8 cellular contexts compared by ENCODE assay signal in the genomic region with DNA sequence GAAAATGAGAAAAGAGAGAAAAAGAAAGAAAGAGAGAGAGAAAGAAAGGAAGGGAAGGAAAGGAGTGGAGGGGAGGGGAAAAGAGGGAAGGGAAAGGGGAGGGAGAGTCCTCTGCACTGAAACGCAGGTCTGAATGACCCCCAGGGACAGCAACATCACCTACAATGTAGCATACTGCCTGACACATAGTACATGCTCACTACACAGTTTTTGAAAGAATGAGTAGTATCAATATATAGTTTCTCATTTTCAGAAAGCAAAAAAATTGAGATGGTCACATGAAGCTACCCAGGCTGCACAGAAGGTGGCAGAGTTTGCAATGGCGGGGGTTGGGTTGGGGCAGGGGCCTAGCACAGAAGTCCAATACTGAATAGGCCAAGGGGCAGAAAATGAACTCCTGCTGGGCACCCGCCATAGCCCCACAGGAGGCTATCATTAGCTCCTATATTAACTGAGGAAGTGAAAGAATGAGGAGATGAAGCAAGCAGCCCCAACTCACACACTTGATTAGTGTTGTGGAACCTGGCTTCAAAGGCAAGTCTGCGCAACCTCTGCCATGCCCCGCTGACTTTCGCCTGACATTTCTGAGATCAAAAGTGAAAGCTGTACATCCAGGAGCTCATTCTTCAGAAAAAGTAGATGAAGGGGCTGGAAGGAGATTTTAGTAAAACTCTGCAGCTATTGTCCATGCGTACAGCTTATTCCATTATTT.
DNase-seq lines count a peak whose midpoint lies in the region; ATAC-seq and TF ChIP-seq lines count a peak whose summit lies in the region.

No MANE protein-coding gene starts in this region.

- H3K27me3 ChIP-seq in ascending aorta: no peaks in the 10 kb centered on the region
- no peaks in the 10 kb centered on the region for H3K27me3 ChIP-seq in psoas muscle (ENCODE audit: insufficient read depth in 3 of 3, low read length in 2 of 3)

- DNase-seq in retina (no peak), glutamatergic neuron (no peak), ascending aorta (ENCODE audit: low spot score in 2 of 2) (no peak), psoas muscle (no peak)

- ATAC-seq in GM18498 (IDR thresholded peaks at IDR 0.05; ENCODE audit: unreplicated experiment) (peak; percentile 86), GM21515 (IDR thresholded peaks at IDR 0.05; ENCODE audit: unreplicated experiment) (peak; percentile 68), HG03460 (IDR thresholded peaks at IDR 0.05; ENCODE audit: unreplicated experiment) (peak; percentile 87), esophagus mucosa (peak; percentile 49), psoas muscle (no peak)

- WGBS in psoas muscle, 3 donors: 89 to 92% (median 90%) methylated on average over 7 of the region's 7 CpGs

- intact Hi-C loops in ascending aorta (cut with DNase I) (no loop called here), psoas muscle (cut with DNase I) (no loop called here)

- TF ChIP-seq CTCF in glutamatergic neuron (IDR thresholded peaks at IDR 0.05; ENCODE audit: partially characterized antibody, unreplicated experiment) (no peak), ascending aorta (IDR thresholded peaks at IDR 0.05) (no peak), psoas muscle (IDR thresholded peaks at IDR 0.05) (no peak)

- H3K27ac ChIP-seq in ascending aorta (no peak overlapping the region), psoas muscle (no peak overlapping the region)

- no peaks in the 10 kb centered on the region for H3K36me3 Mint-ChIP-seq in glutamatergic neuron (ENCODE audit: unreplicated experiment)

- no peaks in the 10 kb centered on the region for H3K9me3 Mint-ChIP-seq in glutamatergic neuron (ENCODE audit: unreplicated experiment)

- no peaks in the 10 kb centered on the region for H3K4me1 ChIP-seq in ascending aorta
- H3K4me1 ChIP-seq in psoas muscle: peaks cover 4% of the 10 kb centered on the region

- no peak overlapping the region for H3K4me3 ChIP-seq in ascending aorta
- H3K4me3 ChIP-seq in psoas muscle: no peak overlapping the region

- no peak overlapping the region for H3K4me3 Mint-ChIP-seq in glutamatergic neuron (ENCODE audit: unreplicated experiment)

- H3K27me3 Mint-ChIP-seq in glutamatergic neuron (ENCODE audit: unreplicated experiment): peaks cover 2% of the 10 kb centered on the region

- H3K27ac Mint-ChIP-seq in glutamatergic neuron (ENCODE audit: unreplicated experiment): no peak overlapping the region

- H3K9me3 ChIP-seq in ascending aorta (no peaks in the 10 kb centered on the region), psoas muscle (no peaks in the 10 kb centered on the region)

- H3K36me3 ChIP-seq in ascending aorta (peaks cover 0 to 5% of the 10 kb centered on the region in 2 donors), psoas muscle (ENCODE audit: insufficient read depth in 1 of 2, low read depth in 1 of 2) (peaks cover 0 to 15% of the 10 kb centered on the region in 2 donors)

- H3K4me1 Mint-ChIP-seq in glutamatergic neuron (ENCODE audit: low read depth, unreplicated experiment): peaks cover 8% of the 10 kb centered on the region

Comparison
In these comparisons a context has a peak if more than half of its experiments do, and no peak if none do; other contexts are left out.
1. ATAC-seq: peak in GM18498 (single experiment), GM21515 (single experiment), HG03460 (single experiment) and esophagus mucosa (single experiment); none in psoas muscle (0 of 4).